19 cellular contexts compared by ENCODE assay signal in the genomic region with DNA sequence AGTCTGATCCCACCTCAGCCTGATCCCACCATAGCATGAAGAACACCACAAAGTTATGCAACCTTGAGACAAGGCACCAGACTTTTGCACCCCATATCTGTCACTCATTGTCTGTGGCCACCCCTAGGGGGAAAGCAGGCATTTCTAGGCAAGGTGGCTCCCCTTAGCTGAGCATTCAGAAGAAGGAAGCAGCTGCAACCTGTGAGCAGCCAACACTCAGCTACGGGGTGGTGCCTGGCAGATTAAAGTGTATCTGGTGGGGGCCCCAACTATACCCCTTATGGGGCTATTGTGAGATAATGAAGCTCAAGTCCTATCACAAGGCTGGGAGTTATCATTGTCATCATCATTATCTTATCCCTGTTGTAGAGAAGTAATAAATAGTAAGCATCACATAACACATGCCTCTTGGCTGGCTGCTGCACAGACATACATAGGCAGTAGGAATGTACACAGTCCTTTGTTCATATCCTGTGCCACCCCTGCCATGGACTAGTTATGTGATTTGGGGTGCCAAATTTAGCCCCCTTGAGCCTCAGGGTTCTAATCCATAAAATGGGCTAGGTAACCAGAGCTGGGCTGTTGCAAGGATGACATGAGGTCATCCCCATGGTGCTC. TPM values are rescaled to one million over a fixed set of nuclear protein-coding genes. Genes with fewer than 3 reads are reported as not detected.
DNase-seq lines count a peak whose midpoint lies in the region; ATAC-seq and TF ChIP-seq lines count a peak whose summit lies in the region.
"Had no signal": no experiment of that assay in that cellular context is flagged by ENCODE, and none has a peak within 500 bp of the region (broad histone marks: within the 10 kb centered on the region; RNA-seq: fewer than 3 reads in every experiment).

No MANE protein-coding gene starts in this region.

- H3K27me3 ChIP-seq in DOHH2 (ENCODE audit: control insufficient read depth, low read length) (no peaks in the 10 kb centered on the region), OCI-LY3 (ENCODE audit: low read depth, low read length) (no peaks in the 10 kb centered on the region)
- H3K27me3 ChIP-seq: gastrocnemius medialis, right atrium auricular region had no signal

- H2AFZ ChIP-seq in OCI-LY3 (ENCODE audit: low read depth, low read length) = no peak overlapping the region

- H3K4me2 ChIP-seq in DOHH2 (ENCODE audit: low read length) = peak overlapping the region; percentile 94
- H3K4me2 ChIP-seq in OCI-LY3 (ENCODE audit: low read length) = peak overlapping the region; percentile 90

- H3K9me2 ChIP-seq in DOHH2 (replicated peaks; ENCODE audit: control insufficient read depth, low read length) = no peaks in the 10 kb centered on the region

- no peaks in the 10 kb centered on the region for H3K9me3 ChIP-seq in DOHH2 (ENCODE audit: control insufficient read depth, insufficient read depth, low read length)
- no peaks in the 10 kb centered on the region for H3K9me3 ChIP-seq in OCI-LY3 (ENCODE audit: insufficient read depth, low read length)
- H3K9me3 ChIP-seq in mucosa of descending colon = no peaks in the 10 kb centered on the region
- H3K9me3 ChIP-seq: gastrocnemius medialis, right atrium auricular region, stomach had no signal

- H3K36me3 ChIP-seq in DOHH2 (ENCODE audit: control insufficient read depth, low read length) (no peaks in the 10 kb centered on the region), OCI-LY3 (replicated peaks; ENCODE audit: low read depth, low read length) (no peaks in the 10 kb centered on the region), mucosa of descending colon (ENCODE audit: low read depth) (no peaks in the 10 kb centered on the region)
- H3K36me3 ChIP-seq: gastrocnemius medialis, right atrium auricular region, stomach had no signal

- peak; percentile 27 for TF ChIP-seq CTCF in DOHH2 (IDR thresholded peaks at IDR 0.05; ENCODE audit: low read depth, low read length, poor library complexity, severe bottlenecking)
- TF ChIP-seq CTCF in OCI-LY3 (IDR thresholded peaks at IDR 0.05; ENCODE audit: low read depth, low read length) = peak; percentile 38
- no peak for TF ChIP-seq CTCF in mucosa of descending colon (IDR thresholded peaks at IDR 0.05)

- H3K4me1 ChIP-seq in DOHH2 (ENCODE audit: control insufficient read depth, low read length) = peaks cover 83% of the 10 kb centered on the region
- H3K4me1 ChIP-seq in OCI-LY3 (ENCODE audit: low read length) = peaks cover 77% of the 10 kb centered on the region
- H3K4me1 ChIP-seq in mucosa of descending colon (ENCODE audit: low read depth) = no peaks in the 10 kb centered on the region
- H3K4me1 ChIP-seq: gastrocnemius medialis, right atrium auricular region, stomach had no signal

- no peak for DNase-seq in mucosa of descending colon
- no peak for DNase-seq in D341Med (ENCODE audit: low spot score)
- DNase-seq in NCI-H1694 (lab: John Stamatoyannopoulos, UW) = no peak
- no peak for DNase-seq in Ammon's horn (ENCODE audit: low spot score)
- DNase-seq in AG08396 (ENCODE audit: low spot score) = no peak
- DNase-seq: activated CD4-positive, alpha-beta T cell treated with anti-CD3 and anti-CD28 coated beads, Interleukin-2, amount 50 U/mL, for 1 hour; activated naive CD4-positive, alpha-beta T cell treated with anti-CD3 and anti-CD28 coated beads for 36 hours; NCI-H1092; NCI-H748 treated with DMSO at 0.1 percent for 48 hours; occipital lobe; stomach had no signal

- peaks cover 29% of the 10 kb centered on the region for H3F3A ChIP-seq in DOHH2 (ENCODE audit: control insufficient read depth, insufficient read depth)

- H3K79me2 ChIP-seq in DOHH2 (ENCODE audit: control insufficient read depth, low read length) = no peaks in the 10 kb centered on the region
- H3K79me2 ChIP-seq in OCI-LY3 (ENCODE audit: low read length) = no peaks in the 10 kb centered on the region

- H3K9ac ChIP-seq in OCI-LY3 (ENCODE audit: low read length) = peak overlapping the region; percentile 97

- ATAC-seq in GM21723 (IDR thresholded peaks at IDR 0.05; ENCODE audit: unreplicated experiment) (peak; percentile 19), mucosa of descending colon (peak; percentile 47)
- ATAC-seq: gastrocnemius medialis, left lobe of liver, SK-N-SH treated with all-trans-retinoic acid at 6 μM for 48 hours had no signal

- H3K27ac ChIP-seq in DOHH2 (ENCODE audit: low read depth, low read length) = peak overlapping the region; percentile 98
- H3K27ac ChIP-seq in OCI-LY3 (ENCODE audit: low read length) = peak overlapping the region; percentile 99
- H3K27ac ChIP-seq: gastrocnemius medialis, right atrium auricular region had no signal

- H3K4me3 ChIP-seq in DOHH2 (ENCODE audit: low read length) (peak overlapping the region; percentile 67), OCI-LY3 (ENCODE audit: low read length) (peak overlapping the region; percentile 62), mucosa of descending colon (no peak overlapping the region)
- H3K4me3 ChIP-seq: gastrocnemius medialis, right atrium auricular region, stomach had no signal

- intact Hi-C loops in mucosa of descending colon (cut with DNase I, micrococcal nuclease) = no loop called here

- H4K20me1 ChIP-seq in DOHH2 (ENCODE audit: control insufficient read depth, insufficient read depth, low read depth, low read length) (no peaks in the 10 kb centered on the region), OCI-LY3 (ENCODE audit: insufficient read depth, low read length) (no peaks in the 10 kb centered on the region)

RNA-seq across cellular contexts. Expression of a gene that starts 20.6 kb away (rescaled TPM):
- total RNA-seq in mucosa of descending colon = 1 to 10 TPM in 1 of 3 donors, under 1 TPM in 2; 0.41 to 1.5 (median 0.60) TPM
- total RNA-seq: activated naive CD4-positive, alpha-beta T cell treated with anti-CD3 and anti-CD28 coated beads for 36 hours; gastrocnemius medialis; HFFc6 had no signal
